Comparison of ENCODE assay signal across 29 cellular contexts in genomic region chr2:145615626-145616025, GRCh38.
"Had no signal": no experiment of that assay in that cellular context is flagged by ENCODE, and none has a peak within 500 bp of the region (broad histone marks: within the 10 kb centered on the region; RNA-seq: fewer than 3 reads in every experiment).

No MANE protein-coding gene starts in this region.

- H3K4me3 Mint-ChIP-seq: activated CD4-positive, alpha-beta memory T cell treated with anti-CD3 and anti-CD28 coated beads for 36 hours; activated CD4-positive, alpha-beta T cell treated with anti-CD3 and anti-CD28 coated beads for 36 hours; activated CD4-positive, alpha-beta T cell treated with anti-CD3 and anti-CD28 coated beads, Interleukin-2, amount 10 ng/mL, durations not matched to agents 24 days and 14 days; activated CD8-positive, alpha-beta memory T cell treated with anti-CD3 and anti-CD28 coated beads, Interleukin-2, amount 10 ng/mL, durations not matched to agents 7 days and 5 days; activated CD8-positive, alpha-beta T cell treated with anti-CD3 and anti-CD28 coated beads, Interleukin-2, amount 10 ng/mL, durations not matched to agents 7 days and 5 days; activated naive CD4-positive, alpha-beta T cell treated with anti-CD3 and anti-CD28 coated beads for 36 hours; activated naive CD4-positive, alpha-beta T cell treated with anti-CD3 and anti-CD28 coated beads, Interleukin-2, amount 50 U/mL, for 24 hours; activated naive CD8-positive, alpha-beta T cell treated with anti-CD3 and anti-CD28 coated beads for 36 hours; activated naive CD8-positive, alpha-beta T cell treated with anti-CD3 and anti-CD28 coated beads, Interleukin-2, amount 50 U/mL, for 24 hours; activated T-helper 1 cell treated with anti-CD3 and anti-CD28 coated beads, Interleukin-12 subunit alpha, Interleukin-12 subunit beta, Interleukin-2, Interleukin-4 antibody, amounts not matched to agents 30 ng/mL and 10 ng/mL and 1 ng/mL, durations not matched to agents 14 hours and 24 hours and 36 hours had no signal

- H3K36me3 Mint-ChIP-seq: activated CD4-positive, alpha-beta memory T cell treated with anti-CD3 and anti-CD28 coated beads for 36 hours; activated CD8-positive, alpha-beta memory T cell treated with anti-CD3 and anti-CD28 coated beads, Interleukin-2, amount 10 ng/mL, durations not matched to agents 7 days and 5 days; activated naive CD4-positive, alpha-beta T cell treated with anti-CD3 and anti-CD28 coated beads, Interleukin-2, amount 50 U/mL, for 24 hours; activated naive CD8-positive, alpha-beta T cell treated with anti-CD3 and anti-CD28 coated beads for 36 hours had no signal

- H3K27me3 Mint-ChIP-seq: activated CD4-positive, alpha-beta memory T cell treated with anti-CD3 and anti-CD28 coated beads for 36 hours; activated CD4-positive, alpha-beta T cell treated with anti-CD3 and anti-CD28 coated beads for 36 hours; activated CD4-positive, alpha-beta T cell treated with anti-CD3 and anti-CD28 coated beads, Interleukin-2, amount 10 ng/mL, durations not matched to agents 24 days and 14 days; activated CD8-positive, alpha-beta memory T cell treated with anti-CD3 and anti-CD28 coated beads, Interleukin-2, amount 10 ng/mL, durations not matched to agents 7 days and 5 days; activated naive CD4-positive, alpha-beta T cell treated with anti-CD3 and anti-CD28 coated beads, Interleukin-2, amount 50 U/mL, for 24 hours; activated naive CD8-positive, alpha-beta T cell treated with anti-CD3 and anti-CD28 coated beads for 36 hours; activated naive CD8-positive, alpha-beta T cell treated with anti-CD3 and anti-CD28 coated beads, Interleukin-2, amount 50 U/mL, for 24 hours had no signal

- H3K27me3 ChIP-seq: adrenal gland, body of pancreas, colonic mucosa had no signal

- H3K4me1 Mint-ChIP-seq: activated CD4-positive, alpha-beta T cell treated with anti-CD3 and anti-CD28 coated beads for 36 hours; activated CD4-positive, alpha-beta T cell treated with anti-CD3 and anti-CD28 coated beads, Interleukin-2, amount 10 ng/mL, durations not matched to agents 24 days and 14 days; activated CD8-positive, alpha-beta memory T cell treated with anti-CD3 and anti-CD28 coated beads, Interleukin-2, amount 10 ng/mL, durations not matched to agents 7 days and 5 days; activated naive CD4-positive, alpha-beta T cell treated with anti-CD3 and anti-CD28 coated beads, Interleukin-2, amount 50 U/mL, for 24 hours; activated naive CD8-positive, alpha-beta T cell treated with anti-CD3 and anti-CD28 coated beads for 36 hours; activated naive CD8-positive, alpha-beta T cell treated with anti-CD3 and anti-CD28 coated beads, Interleukin-2, amount 50 U/mL, for 24 hours had no signal

- H3K4me1 ChIP-seq: adrenal gland, body of pancreas, colonic mucosa had no signal

- H3K4me3 ChIP-seq: adrenal gland, body of pancreas, colonic mucosa had no signal

- H3K9me3 Mint-ChIP-seq: activated CD4-positive, alpha-beta T cell treated with anti-CD3 and anti-CD28 coated beads, Interleukin-2, amount 10 ng/mL, durations not matched to agents 24 days and 14 days; activated naive CD8-positive, alpha-beta T cell treated with anti-CD3 and anti-CD28 coated beads for 36 hours; activated T-helper 1 cell treated with anti-CD3 and anti-CD28 coated beads, Interleukin-12 subunit alpha, Interleukin-12 subunit beta, Interleukin-2, Interleukin-4 antibody, amounts not matched to agents 30 ng/mL and 10 ng/mL and 1 ng/mL, durations not matched to agents 14 hours and 24 hours and 36 hours had no signal

- FAIRE-seq: frontal cortex had no signal

- H3K9me3 ChIP-seq: adrenal gland, body of pancreas, colonic mucosa had no signal

- DNase-seq: activated CD4-positive, alpha-beta memory T cell treated with anti-CD3 and anti-CD28 coated beads for 36 hours; activated CD4-positive, alpha-beta T cell treated with anti-CD3 and anti-CD28 coated beads for 36 hours; activated CD4-positive, alpha-beta T cell treated with anti-CD3 and anti-CD28 coated beads, Interleukin-2, amount 10 ng/mL, durations not matched to agents 24 days and 14 days; activated CD4-positive, CD25-positive, alpha-beta regulatory T cell; activated CD4-positive, CD25-positive, alpha-beta regulatory T cell treated with anti-CD3 and anti-CD28 coated beads, Interleukin-2, amount 50 U/mL, for 72 hours; activated CD8-positive, alpha-beta memory T cell treated with anti-CD3 and anti-CD28 coated beads, Interleukin-2, amount 10 ng/mL, durations not matched to agents 7 days and 5 days; activated CD8-positive, alpha-beta memory T cell treated with anti-CD3 and anti-CD28 coated beads, Interleukin-2, amount 50 U/mL, for 4 hours; activated CD8-positive, alpha-beta T cell treated with anti-CD3 and anti-CD28 coated beads, Interleukin-2, amount 10 ng/mL, durations not matched to agents 7 days and 5 days; activated effector memory CD4-positive, alpha-beta T cell treated with anti-CD3 and anti-CD28 coated beads, Interleukin-2, amount 50 U/mL, for 16 hours; activated naive CD4-positive, alpha-beta T cell treated with anti-CD3 and anti-CD28 coated beads for 36 hours; activated naive CD8-positive, alpha-beta T cell treated with anti-CD3 and anti-CD28 coated beads for 36 hours; activated naive CD8-positive, alpha-beta T cell treated with anti-CD3 and anti-CD28 coated beads, Interleukin-2, amount 50 U/mL, for 24 hours; activated T-cell treated with anti-CD3 and anti-CD28 coated beads, Interleukin-2, amount 50 U/mL, for 1 hour; activated T-cell treated with anti-CD3 and anti-CD28 coated beads, Interleukin-2, amount 50 U/mL, for 48 hours; adrenal gland; amygdala; aorta; body of pancreas; cerebellar nuclear complex; colonic mucosa; effector CD8-positive, alpha-beta T cell; foreskin fibroblast; head of caudate nucleus; T-helper 2 cell had no signal

- H3K36me3 ChIP-seq: adrenal gland, colonic mucosa had no signal

- H3K27ac ChIP-seq: adrenal gland, body of pancreas, colonic mucosa had no signal

- H3K27ac Mint-ChIP-seq: activated CD4-positive, alpha-beta memory T cell treated with anti-CD3 and anti-CD28 coated beads for 36 hours; activated CD4-positive, alpha-beta T cell treated with anti-CD3 and anti-CD28 coated beads for 36 hours; activated CD4-positive, alpha-beta T cell treated with anti-CD3 and anti-CD28 coated beads, Interleukin-2, amount 10 ng/mL, durations not matched to agents 24 days and 14 days; activated CD8-positive, alpha-beta memory T cell treated with anti-CD3 and anti-CD28 coated beads, Interleukin-2, amount 10 ng/mL, durations not matched to agents 7 days and 5 days; activated CD8-positive, alpha-beta T cell treated with anti-CD3 and anti-CD28 coated beads, Interleukin-2, amount 10 ng/mL, durations not matched to agents 7 days and 5 days; activated naive CD4-positive, alpha-beta T cell treated with anti-CD3 and anti-CD28 coated beads for 36 hours; activated naive CD4-positive, alpha-beta T cell treated with anti-CD3 and anti-CD28 coated beads, Interleukin-2, amount 50 U/mL, for 24 hours; activated naive CD8-positive, alpha-beta T cell treated with anti-CD3 and anti-CD28 coated beads for 36 hours; activated naive CD8-positive, alpha-beta T cell treated with anti-CD3 and anti-CD28 coated beads, Interleukin-2, amount 50 U/mL, for 24 hours; activated T-helper 1 cell treated with anti-CD3 and anti-CD28 coated beads, Interleukin-12 subunit alpha, Interleukin-12 subunit beta, Interleukin-2, Interleukin-4 antibody, amounts not matched to agents 30 ng/mL and 10 ng/mL and 1 ng/mL, durations not matched to agents 14 hours and 24 hours and 36 hours; activated T-helper 2 cell treated with anti-CD3 and anti-CD28 coated beads, Interferon-gamma antibody, Interleukin-2, Interleukin-4, amounts not matched to agents 10 μg/mL and 5 μg/mL and 100 μg/mL, durations not matched to agents 14 hours and 24 hours and 36 hours had no signal

- ATAC-seq: activated CD4-positive, alpha-beta T cell treated with anti-CD3 and anti-CD28 coated beads for 36 hours; activated CD8-positive, alpha-beta memory T cell treated with anti-CD3 and anti-CD28 coated beads, Interleukin-2, amount 10 ng/mL, durations not matched to agents 7 days and 5 days; activated CD8-positive, alpha-beta T cell treated with anti-CD3 and anti-CD28 coated beads, Interleukin-2, amount 10 ng/mL, durations not matched to agents 7 days and 5 days; activated naive CD8-positive, alpha-beta T cell treated with anti-CD3 and anti-CD28 coated beads, Interleukin-2, amount 50 U/mL, for 24 hours; body of pancreas; esophagus mucosa had no signal
